ENCODE assay signal across 1 cellular context in genomic region chr6:149443411-149444181, GRCh38.
TF ChIP-seq lines count a peak whose summit lies in the region.

No MANE protein-coding gene starts in this region.

TF ChIP-seq in SK-N-SH, 30 proteins besides CTCF, POLR2A, EP300 and RAD21 (continued from another document):
- TF ChIP-seq REST (IDR thresholded peaks at IDR 0.05; ENCODE audit: low read depth, low read length) (no peak), MEF2A (IDR thresholded peaks at IDR 0.05; ENCODE audit: borderline replicate concordance, low read depth) (no peak), TEAD4 (IDR thresholded peaks at IDR 0.05; ENCODE audit: borderline replicate concordance, insufficient read depth) (no peak), FOXM1 (IDR thresholded peaks at IDR 0.05; ENCODE audit: low read depth) (no peak), NRF1 (IDR thresholded peaks at IDR 0.05; ENCODE audit: low read depth, low read length) (no peak), YY1 (IDR thresholded peaks at IDR 0.05; ENCODE audit: low read depth) (no peak), JUND (IDR thresholded peaks at IDR 0.05) (no peak), TCF12 (IDR thresholded peaks at IDR 0.05) (no peak)
